In genomic region chr20:31605902-31606677, GRCh38 we compare ENCODE assay signal across 8 cellular contexts. TPM values are rescaled to one million over a fixed set of nuclear protein-coding genes. Genes with fewer than 3 reads are reported as not detected.
DNase-seq lines count a peak whose midpoint lies in the region; ATAC-seq and TF ChIP-seq lines count a peak whose summit lies in the region.

No MANE protein-coding gene starts in this region.

- H3K4me3 ChIP-seq in BLaER1 treated with 17β-estradiol and CSF1 and Interleukin-3, amounts not matched to agents 10 nM and 100 nM = peak overlapping the region; percentile 61 to 88 (median 68)
- peak overlapping the region; percentile 66 for H3K4me3 ChIP-seq in IMR-90 (ENCODE audit: insufficient read depth, low read depth, low read length)
- peak overlapping the region; percentile 58 to 91 (median 74) for H3K4me3 ChIP-seq in heart left ventricle
- peak overlapping the region; percentile 80 for H3K4me3 ChIP-seq in psoas muscle

- peak overlapping the region; percentile 85 for H2AK5ac ChIP-seq in IMR-90 (ENCODE audit: low read depth, low read length)

- WGBS in IMR-90 (ENCODE audit: extremely low coverage in 2 of 2, insufficient read length in 1 of 2), 2 experiments = 0% methylated on average over 5 of the region's 39 CpGs; no CpG with 5 or more reads in 1 of the 2 experiments
- 9 to 24% (median 15%) methylated on average over 15 to 39 of the region's 39 CpGs for WGBS in heart left ventricle, 4 donors
- 10 to 16% (median 10%) methylated on average over 38 to 39 of the region's 39 CpGs for WGBS in psoas muscle, 3 donors

- no peak overlapping the region for H4K5ac ChIP-seq in IMR-90 (ENCODE audit: low read depth, low read length)

- H3K18ac ChIP-seq in IMR-90 (ENCODE audit: low read depth, low read length) = peak overlapping the region; percentile 39; the same call in 1 of the 2 replicates

- peaks cover 0 to 36% (median 22%) of the 10 kb centered on the region in 11 experiments; a peak in 17 of 22 replicates for H4K20me1 ChIP-seq in BLaER1 treated with 17β-estradiol and CSF1 and Interleukin-3, amounts not matched to agents 10 nM and 100 nM
- H4K20me1 ChIP-seq in IMR-90 (ENCODE audit: insufficient read depth, low read length) = peaks cover 18% of the 10 kb centered on the region

- H3K27ac Mint-ChIP-seq in activated T-helper 1 cell treated with anti-CD3 and anti-CD28 coated beads, Interleukin-12 subunit alpha, Interleukin-12 subunit beta, Interleukin-2, Interleukin-4 antibody, amounts not matched to agents 30 ng/mL and 10 ng/mL and 1 ng/mL, durations not matched to agents 14 hours and 24 hours and 36 hours = no peak overlapping the region

- peak overlapping the region; percentile 83 to 99 (median 97) for H3K4me2 ChIP-seq in BLaER1 treated with 17β-estradiol and CSF1 and Interleukin-3, amounts not matched to agents 10 nM and 100 nM
- H3K4me2 ChIP-seq in IMR-90 (ENCODE audit: low read depth, low read length) = peak overlapping the region; percentile 66

- H4K91ac ChIP-seq in IMR-90 (ENCODE audit: insufficient read depth, low read depth, low read length) = peak overlapping the region; percentile 65

- no peaks in the 10 kb centered on the region for H3K9me1 ChIP-seq in IMR-90 (ENCODE audit: insufficient read depth, low read length)

- H2BK15ac ChIP-seq in IMR-90 (ENCODE audit: low read depth, low read length) = 0 out of 3 replicates have a peak overlapping the region, but pooled peaks have one; percentile 24

- peak overlapping the region; percentile 48 to 91 (median 71) for H3K9ac ChIP-seq in BLaER1 treated with 17β-estradiol and CSF1 and Interleukin-3, amounts not matched to agents 10 nM and 100 nM
- H3K9ac ChIP-seq in IMR-90 (ENCODE audit: low read depth, low read length) = peak overlapping the region; percentile 85

- H3K9me3 Mint-ChIP-seq in activated T-helper 1 cell treated with anti-CD3 and anti-CD28 coated beads, Interleukin-12 subunit alpha, Interleukin-12 subunit beta, Interleukin-2, Interleukin-4 antibody, amounts not matched to agents 30 ng/mL and 10 ng/mL and 1 ng/mL, durations not matched to agents 14 hours and 24 hours and 36 hours = no peaks in the 10 kb centered on the region

- H3K79me1 ChIP-seq in IMR-90 (ENCODE audit: low read depth in 1 of 2, low read length in 2 of 2) = peaks cover 0 to 17% of the 10 kb centered on the region in 2 experiments; a peak in 2 of 4 replicates

- TF ChIP-seq POLR2A in IMR-90 (IDR thresholded peaks at IDR 0.05; ENCODE audit: low read depth, low read length) = no peak
- TF ChIP-seq POLR2A in heart left ventricle (IDR thresholded peaks at IDR 0.05) = no peak

- dilution Hi-C loops in IMR-90 (cut with HindIII; ENCODE audit: low sequenced_read_pairs, unreplicated experiment) = no loop called here

- peaks cover 0 to 12% (median 0%) of the 10 kb centered on the region in 11 experiments; a peak in 3 of 22 replicates for H3K36me3 ChIP-seq in BLaER1 treated with 17β-estradiol and CSF1 and Interleukin-3, amounts not matched to agents 10 nM and 100 nM
- H3K36me3 ChIP-seq in IMR-90 (ENCODE audit: control insufficient read depth, insufficient read depth, low read length) = peaks cover 1% of the 10 kb centered on the region; the same call in 1 of the 2 replicates
- H3K36me3 ChIP-seq in heart left ventricle = peaks cover 0 to 13% (median 0%) of the 10 kb centered on the region in 9 donors
- no peaks in the 10 kb centered on the region for H3K36me3 ChIP-seq in psoas muscle (ENCODE audit: insufficient read depth in 1 of 2, low read depth in 1 of 2)

- H2BK120ac ChIP-seq in IMR-90 (ENCODE audit: low read depth, low read length) = peak overlapping the region; percentile 28; the same call in 1 of the 2 replicates

- H3K27me3 ChIP-seq in BLaER1 treated with 17β-estradiol and CSF1 and Interleukin-3, amounts not matched to agents 10 nM and 100 nM = peaks cover 21 to 98% (median 88%) of the 10 kb centered on the region in 11 experiments; a peak in 21 of 22 replicates
- H3K27me3 ChIP-seq in IMR-90 (ENCODE audit: control insufficient read depth, insufficient read depth, low read length) (no peaks in the 10 kb centered on the region), heart left ventricle (peaks cover 0 to 14% (median 0%) of the 10 kb centered on the region in 9 donors), psoas muscle (ENCODE audit: insufficient read depth in 3 of 3, low read length in 2 of 3) (peaks cover 0 to 3% (median 2%) of the 10 kb centered on the region in 3 donors)

- peak overlapping the region; percentile 72 for H2AFZ ChIP-seq in IMR-90 (replicated peaks; ENCODE audit: low read length, poor library complexity)

- H3K4me1 Mint-ChIP-seq in activated T-helper 1 cell treated with anti-CD3 and anti-CD28 coated beads, Interleukin-12 subunit alpha, Interleukin-12 subunit beta, Interleukin-2, Interleukin-4 antibody, amounts not matched to agents 30 ng/mL and 10 ng/mL and 1 ng/mL, durations not matched to agents 14 hours and 24 hours and 36 hours (ENCODE audit: low read depth) = peaks cover 35% of the 10 kb centered on the region

- no TSS peak for BruUV-seq in IMR-90 (replicated peaks; lab: Mats Ljungman, UMichigan)

- H3K56ac ChIP-seq in IMR-90 (ENCODE audit: extremely low read depth, insufficient read depth, low read length) = peak overlapping the region; percentile 89

- CTCF ChIA-PET in IMR-90 (lab: Yijun Ruan, JAX) (interaction anchor here (1.1 to 2.5 kb wide), 2 partner anchors 33 to 44 kb away, joined by 5 to 6 read pairs; no protein-coding TSS in a partner anchor), GM10248 (lab: Yijun Ruan, JAX) (interaction anchor here (0.8 to 19.2 kb wide), 11 partner anchors 7 to 118 kb away, joined by 3 to 642 read pairs (median 6); partner anchors contain the start of gene BCL2L1)

- peaks cover 24 to 89% (median 56%) of the 10 kb centered on the region in 10 experiments for H3K4me1 ChIP-seq in BLaER1 treated with 17β-estradiol and CSF1 and Interleukin-3, amounts not matched to agents 10 nM and 100 nM
- H3K4me1 ChIP-seq in IMR-90 (ENCODE audit: control insufficient read depth, insufficient read depth, low read length) (peaks cover 27% of the 10 kb centered on the region), heart left ventricle (peaks cover 0 to 64% (median 28%) of the 10 kb centered on the region in 12 donors), psoas muscle (peaks cover 26% of the 10 kb centered on the region)

- H4K8ac ChIP-seq in IMR-90 (ENCODE audit: low read depth in 2 of 2, low read length in 2 of 2) = peak overlapping the region; percentile 29 to 79; a peak in 3 of 4 replicates

- peak overlapping the region; percentile 91 for H3K4me3 Mint-ChIP-seq in activated T-helper 1 cell treated with anti-CD3 and anti-CD28 coated beads, Interleukin-12 subunit alpha, Interleukin-12 subunit beta, Interleukin-2, Interleukin-4 antibody, amounts not matched to agents 30 ng/mL and 10 ng/mL and 1 ng/mL, durations not matched to agents 14 hours and 24 hours and 36 hours

- no peak; the same call in 1 of the 2 replicates for ATAC-seq in IMR-90 (ENCODE audit: low read depth)
- no peak for ATAC-seq in heart left ventricle
- ATAC-seq in psoas muscle = no peak

- no peaks in the 10 kb centered on the region for H3K36me3 Mint-ChIP-seq in activated T-helper 1 cell treated with anti-CD3 and anti-CD28 coated beads, Interleukin-12 subunit alpha, Interleukin-12 subunit beta, Interleukin-2, Interleukin-4 antibody, amounts not matched to agents 30 ng/mL and 10 ng/mL and 1 ng/mL, durations not matched to agents 14 hours and 24 hours and 36 hours (ENCODE audit: low read depth)

- peaks cover 57% of the 10 kb centered on the region for H3K27me3 Mint-ChIP-seq in activated T-helper 1 cell treated with anti-CD3 and anti-CD28 coated beads, Interleukin-12 subunit alpha, Interleukin-12 subunit beta, Interleukin-2, Interleukin-4 antibody, amounts not matched to agents 30 ng/mL and 10 ng/mL and 1 ng/mL, durations not matched to agents 14 hours and 24 hours and 36 hours (ENCODE audit: insufficient read depth)

- POLR2A ChIA-PET in IMR-90 (lab: Charles Lee; ENCODE audit: unreplicated experiment) = interaction anchor here (1.4 to 1.7 kb wide), 2 partner anchors 10 to 33 kb away, joined by 6 to 8 read pairs; no protein-coding TSS in a partner anchor
- POLR2A ChIA-PET in GM10248 (lab: Yijun Ruan, JAX) = interaction anchor here (1.3 to 1.8 kb wide), 2 partner anchors 33 to 43 kb away, joined by 3 to 7 read pairs; no protein-coding TSS in a partner anchor

- peak overlapping the region; percentile 87 for H3K4ac ChIP-seq in IMR-90 (ENCODE audit: low read depth, low read length)

- H3K27ac ChIP-seq in BLaER1 treated with 17β-estradiol and CSF1 and Interleukin-3, amounts not matched to agents 10 nM and 100 nM = peak overlapping the region in 5 of 11 experiments; percentile 52 to 96 (median 76); a peak in 9 of 22 replicates
- peak overlapping the region; percentile 85 for H3K27ac ChIP-seq in IMR-90 (ENCODE audit: insufficient read depth, low read length)
- H3K27ac ChIP-seq in heart left ventricle = peak overlapping the region; percentile 83 to 96 (median 92)
- peak overlapping the region; percentile 85 for H3K27ac ChIP-seq in psoas muscle

- peak overlapping the region; percentile 88 for H2AK9ac ChIP-seq in IMR-90 (replicated peaks; ENCODE audit: low read depth, low read length, poor library complexity)

- H2BK5ac ChIP-seq in IMR-90 (ENCODE audit: low read depth, low read length, poor library complexity, severe bottlenecking) = peak overlapping the region; percentile 56

- no peak for TF ChIP-seq CTCF in IMR-90 (conservative IDR thresholded peaks at IDR 0.05; ENCODE audit: low read depth, low read length)
- no peak for TF ChIP-seq CTCF in heart left ventricle (IDR thresholded peaks at IDR 0.05)
- no peak for TF ChIP-seq CTCF in psoas muscle (IDR thresholded peaks at IDR 0.05)
- TF ChIP-seq CTCF in GM10248 (IDR thresholded peaks at IDR 0.05; ENCODE audit: control extremely low read depth, extremely low read depth, low read depth, missing control alignments) = no peak

- intact Hi-C loops in IMR-90 (cut with micrococcal nuclease) (loop anchor here (1.0 kb wide), 1 partner anchor 34 kb away; no protein-coding TSS in a partner anchor), heart left ventricle (cut with DNase I) (loop anchor here in 4 of 10 donors (2.0 kb wide), 1 partner anchor 33 kb away; no protein-coding TSS in a partner anchor), psoas muscle (cut with DNase I) (no loop called here)
- intact Hi-C loops in activated T-helper 1 cell treated with anti-CD3 and anti-CD28 coated beads, Interleukin-12 subunit alpha, Interleukin-12 subunit beta, Interleukin-2, Interleukin-4 antibody, amounts not matched to agents 30 ng/mL and 10 ng/mL and 1 ng/mL, durations not matched to agents 14 hours and 24 hours and 36 hours (cut with micrococcal nuclease) = loop anchor here (1.0 to 10.0 kb wide), 7 partner anchors 7 to 749 kb away; partner anchors contain the start of genes ASXL1, BCL2L1 and HM13

- no peak for TF ChIP-seq RAD21 in IMR-90 (IDR thresholded peaks at IDR 0.05; ENCODE audit: low read length)

- H3K9me3 ChIP-seq in BLaER1 treated with 17β-estradiol and CSF1 and Interleukin-3, amounts not matched to agents 10 nM and 100 nM (replicated peaks in 1 of 11) = peaks cover 0 to 6% (median 0%) of the 10 kb centered on the region in 11 experiments; a peak in 1 of 22 replicates
- H3K9me3 ChIP-seq in IMR-90 (ENCODE audit: control insufficient read depth, insufficient read depth, low read length) = no peaks in the 10 kb centered on the region
- H3K9me3 ChIP-seq in heart left ventricle = no peaks in the 10 kb centered on the region
- no peaks in the 10 kb centered on the region for H3K9me3 ChIP-seq in psoas muscle

- H3K23ac ChIP-seq in IMR-90 (ENCODE audit: low read depth, low read length) = peak overlapping the region; percentile 86

- H2BK20ac ChIP-seq in IMR-90 (ENCODE audit: low read depth, low read length) = no peak overlapping the region

- in situ Hi-C loops in IMR-90 (cut with MboI; ENCODE audit: low sequenced_read_pairs) = loop anchor here (5.0 kb wide), 1 partner anchor 44 kb away; no protein-coding TSS in a partner anchor

- H3K14ac ChIP-seq in IMR-90 (replicated peaks; ENCODE audit: low read depth, low read length) = peak overlapping the region; percentile 87

- DNase-seq in IMR-90 = no peak
- DNase-seq in activated T-helper 1 cell treated with anti-CD3 and anti-CD28 coated beads, Interleukin-12 subunit alpha, Interleukin-12 subunit beta, Interleukin-2, Interleukin-4 antibody, amounts not matched to agents 30 ng/mL and 10 ng/mL and 1 ng/mL, durations not matched to agents 14 hours and 24 hours and 36 hours (ENCODE audit: low spot score) = no peak
- peak in 4 of 5 donors; percentile 30 to 69 (median 39) for DNase-seq in heart left ventricle
- peak; percentile 37 to 56 for DNase-seq in psoas muscle
- DNase-seq in SIG-M5 (lab: John Stamatoyannopoulos, UW) = no peak
- no peak for DNase-seq in GM10248 (ENCODE audit: extremely low spot score)
- DNase-seq in central memory CD4-positive, alpha-beta T cell = no peak

RNA-seq across cellular contexts. Expression of gene ID1, which starts 1.0 kb away (rescaled TPM):
- total RNA-seq in IMR-90 (2012; rRNA removed) (174 and 186 TPM in 2 replicates), heart left ventricle (100 to 1,000 TPM in 6 of 9 donors, 10 to 100 TPM in 3; 72.4 to 619 (median 112) TPM), psoas muscle (100 to 1,000 TPM in 2 of 4 donors, 10 to 100 TPM in 2; 25.1 to 129 (median 102) TPM)
- polyA plus RNA-seq in IMR-90 (2012; rRNA removed) (148 and 156 TPM in 2 replicates), heart left ventricle (100 to 1,000 TPM; 140 to 327 TPM), psoas muscle (100 to 1,000 TPM in 1 of 3 donors, 10 to 100 TPM in 2; 45.1 to 574 (median 45.2) TPM)
- 283 and 402 TPM in 2 replicates for polyA plus RNA-seq in IMR-90 (2012; cell fraction: cytosol; rRNA removed)
- 740 and 930 TPM in 2 replicates for polyA plus RNA-seq in IMR-90 (2012; cell fraction: nucleus; rRNA removed; ENCODE audit: low replicate concordance)
- 3.4 and 4.0 TPM in 2 replicates for total RNA-seq in activated T-helper 1 cell treated with anti-CD3 and anti-CD28 coated beads, Interleukin-12 subunit alpha, Interleukin-12 subunit beta, Interleukin-2, Interleukin-4 antibody, amounts not matched to agents 30 ng/mL and 10 ng/mL and 1 ng/mL, durations not matched to agents 14 hours and 24 hours and 36 hours

RNA-seq across cellular contexts. Expression of gene COX4I2, which starts 31.6 kb away (rescaled TPM):
- not detected in 2 replicates for total RNA-seq in IMR-90 (2012; rRNA removed)
- not detected in 2 replicates for polyA plus RNA-seq in IMR-90 (2012; rRNA removed)
- polyA plus RNA-seq in IMR-90 (2012; cell fraction: cytosol; rRNA removed) = not detected in 2 replicates
- polyA plus RNA-seq in IMR-90 (2012; cell fraction: nucleus; rRNA removed; ENCODE audit: low replicate concordance) = not detected in 2 replicates
- not detected in 2 replicates for total RNA-seq in activated T-helper 1 cell treated with anti-CD3 and anti-CD28 coated beads, Interleukin-12 subunit alpha, Interleukin-12 subunit beta, Interleukin-2, Interleukin-4 antibody, amounts not matched to agents 30 ng/mL and 10 ng/mL and 1 ng/mL, durations not matched to agents 14 hours and 24 hours and 36 hours
- 10 to 100 TPM in 5 of 9 donors, 1 to 10 TPM in 4; 5.7 to 29.4 (median 10.6) TPM for total RNA-seq in heart left ventricle
- polyA plus RNA-seq in heart left ventricle = 10 to 100 TPM; 13.6 to 42.8 TPM
- 1 to 10 TPM; 3.5 to 8.1 (median 5.0) TPM for total RNA-seq in psoas muscle
- 10 to 100 TPM in 2 of 3 donors, 1 to 10 TPM in 1; 7.0 to 13.2 (median 11.9) TPM for polyA plus RNA-seq in psoas muscle

Comparison
In these comparisons a context has a peak if more than half of its experiments do, and no peak if none do; other contexts are left out.
1. DNase-seq: peak in heart left ventricle (4 of 5) and psoas muscle (2 of 2); none in IMR-90 (single experiment), activated T-helper 1 cell treated with anti-CD3 and anti-CD28 coated beads, Interleukin-12 subunit alpha, Interleukin-12 subunit beta, Interleukin-2, Interleukin-4 antibody, amounts not matched to agents 30 ng/mL and 10 ng/mL and 1 ng/mL, durations not matched to agents 14 hours and 24 hours and 36 hours (single experiment), SIG-M5 (single experiment), GM10248 (single experiment) and central memory CD4-positive, alpha-beta T cell (single experiment).
2. intact Hi-C loops: an anchor here in IMR-90 (1.0 kb wide) and activated T-helper 1 cell treated with anti-CD3 and anti-CD28 coated beads, Interleukin-12 subunit alpha, Interleukin-12 subunit beta, Interleukin-2, Interleukin-4 antibody, amounts not matched to agents 30 ng/mL and 10 ng/mL and 1 ng/mL, durations not matched to agents 14 hours and 24 hours and 36 hours (1.0 to 10.0 kb wide); none called in psoas muscle.
3. Peak in every context shown above with its lines, with median percentiles within 50 percentile points of each other: H3K4me3 ChIP-seq.